Comparison of ENCODE assay signal across 1 cellular context in the genomic region with DNA sequence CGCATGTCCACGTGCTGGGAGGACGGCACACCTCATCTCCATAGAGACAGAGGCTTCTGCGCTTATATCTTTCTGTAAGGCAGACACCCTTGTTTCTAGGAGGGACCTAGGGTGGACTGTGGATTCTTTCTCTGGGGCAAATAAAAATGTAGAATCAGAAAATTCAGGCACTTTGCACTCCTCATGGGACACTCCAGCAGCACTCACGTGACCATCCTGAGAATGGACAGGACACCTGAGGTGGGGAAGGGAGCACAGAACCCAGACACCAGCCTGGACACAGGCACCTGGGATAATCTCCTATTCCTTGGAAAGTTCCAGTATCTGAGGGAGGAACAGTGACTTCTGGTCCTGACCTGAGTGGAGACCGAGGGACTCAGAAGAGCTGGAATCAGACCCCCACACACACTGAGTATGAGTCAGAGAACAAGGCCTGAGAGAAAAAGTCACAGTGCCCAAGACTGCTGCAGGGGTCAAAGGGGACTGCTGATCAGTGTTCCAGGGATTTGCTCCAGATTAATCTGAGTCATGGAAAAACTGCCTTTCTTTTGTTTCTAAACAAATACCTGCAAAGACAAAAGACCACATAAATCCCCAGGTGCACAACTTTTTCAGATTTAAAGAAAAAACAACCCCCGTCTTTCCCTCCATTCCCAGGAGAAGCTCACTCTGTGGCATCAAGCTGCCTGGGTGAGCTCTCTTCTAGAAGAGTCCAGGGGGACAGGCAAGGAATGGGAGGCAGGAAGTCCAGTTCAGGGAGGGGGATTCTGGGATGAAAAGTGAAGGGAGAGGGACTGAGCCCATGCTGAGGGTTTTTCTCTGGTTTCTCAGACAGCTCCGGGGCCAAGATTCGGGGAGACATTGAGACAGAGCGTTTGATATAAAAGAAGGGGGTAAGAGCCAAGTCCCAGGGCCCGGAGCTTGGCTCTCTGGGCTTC.
TF ChIP-seq lines count a peak whose summit lies in the region.

No MANE protein-coding gene starts in this region.

TF ChIP-seq in WTC11, 78 proteins besides CTCF, POLR2A, EP300 and RAD21 (continued from another document):
- TF ChIP-seq, protein P1, sequence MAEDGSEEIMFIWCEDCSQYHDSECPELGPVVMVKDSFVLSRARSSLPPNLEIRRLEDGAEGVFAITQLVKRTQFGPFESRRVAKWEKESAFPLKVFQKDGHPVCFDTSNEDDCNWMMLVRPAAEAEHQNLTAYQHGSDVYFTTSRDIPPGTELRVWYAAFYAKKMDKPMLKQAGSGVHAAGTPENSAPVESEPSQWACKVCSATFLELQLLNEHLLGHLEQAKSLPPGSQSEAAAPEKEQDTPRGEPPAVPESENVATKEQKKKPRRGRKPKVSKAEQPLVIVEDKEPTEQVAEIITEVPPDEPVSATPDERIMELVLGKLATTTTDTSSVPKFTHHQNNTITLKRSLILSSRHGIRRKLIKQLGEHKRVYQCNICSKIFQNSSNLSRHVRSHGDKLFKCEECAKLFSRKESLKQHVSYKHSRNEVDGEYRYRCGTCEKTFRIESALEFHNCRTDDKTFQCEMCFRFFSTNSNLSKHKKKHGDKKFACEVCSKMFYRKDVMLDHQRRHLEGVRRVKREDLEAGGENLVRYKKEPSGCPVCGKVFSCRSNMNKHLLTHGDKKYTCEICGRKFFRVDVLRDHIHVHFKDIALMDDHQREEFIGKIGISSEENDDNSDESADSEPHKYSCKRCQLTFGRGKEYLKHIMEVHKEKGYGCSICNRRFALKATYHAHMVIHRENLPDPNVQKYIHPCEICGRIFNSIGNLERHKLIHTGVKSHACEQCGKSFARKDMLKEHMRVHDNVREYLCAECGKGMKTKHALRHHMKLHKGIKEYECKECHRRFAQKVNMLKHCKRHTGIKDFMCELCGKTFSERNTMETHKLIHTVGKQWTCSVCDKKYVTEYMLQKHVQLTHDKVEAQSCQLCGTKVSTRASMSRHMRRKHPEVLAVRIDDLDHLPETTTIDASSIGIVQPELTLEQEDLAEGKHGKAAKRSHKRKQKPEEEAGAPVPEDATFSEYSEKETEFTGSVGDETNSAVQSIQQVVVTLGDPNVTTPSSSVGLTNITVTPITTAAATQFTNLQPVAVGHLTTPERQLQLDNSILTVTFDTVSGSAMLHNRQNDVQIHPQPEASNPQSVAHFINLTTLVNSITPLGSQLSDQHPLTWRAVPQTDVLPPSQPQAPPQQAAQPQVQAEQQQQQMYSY (CRISPR knock-in tag; IDR thresholded peaks at IDR 0.05), result peak; percentile 44; the same call in 1 of the 2 replicates
- TF ChIP-seq MXD4 (CRISPR knock-in tag; IDR thresholded peaks at IDR 0.05; ENCODE audit: borderline replicate concordance) (no peak), ZNF121 (CRISPR knock-in tag; IDR thresholded peaks at IDR 0.05) (no peak)
- TF ChIP-seq, protein P2, sequence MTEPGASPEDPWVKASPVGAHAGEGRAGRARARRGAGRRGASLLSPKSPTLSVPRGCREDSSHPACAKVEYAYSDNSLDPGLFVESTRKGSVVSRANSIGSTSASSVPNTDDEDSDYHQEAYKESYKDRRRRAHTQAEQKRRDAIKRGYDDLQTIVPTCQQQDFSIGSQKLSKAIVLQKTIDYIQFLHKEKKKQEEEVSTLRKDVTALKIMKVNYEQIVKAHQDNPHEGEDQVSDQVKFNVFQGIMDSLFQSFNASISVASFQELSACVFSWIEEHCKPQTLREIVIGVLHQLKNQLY (CRISPR knock-in tag; IDR thresholded peaks at IDR 0.05), result no peak
- TF ChIP-seq, protein P3, sequence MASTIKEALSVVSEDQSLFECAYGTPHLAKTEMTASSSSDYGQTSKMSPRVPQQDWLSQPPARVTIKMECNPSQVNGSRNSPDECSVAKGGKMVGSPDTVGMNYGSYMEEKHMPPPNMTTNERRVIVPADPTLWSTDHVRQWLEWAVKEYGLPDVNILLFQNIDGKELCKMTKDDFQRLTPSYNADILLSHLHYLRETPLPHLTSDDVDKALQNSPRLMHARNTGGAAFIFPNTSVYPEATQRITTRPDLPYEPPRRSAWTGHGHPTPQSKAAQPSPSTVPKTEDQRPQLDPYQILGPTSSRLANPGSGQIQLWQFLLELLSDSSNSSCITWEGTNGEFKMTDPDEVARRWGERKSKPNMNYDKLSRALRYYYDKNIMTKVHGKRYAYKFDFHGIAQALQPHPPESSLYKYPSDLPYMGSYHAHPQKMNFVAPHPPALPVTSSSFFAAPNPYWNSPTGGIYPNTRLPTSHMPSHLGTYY (CRISPR knock-in tag; IDR thresholded peaks at IDR 0.05), result no peak
TF ChIP-seq in WTC11: peak in this region for 1.
